Comparison of ENCODE assay signal across 14 cellular contexts in genomic region chr10:123958221-123958620, GRCh38.
DNase-seq lines count a peak whose midpoint lies in the region; ATAC-seq and TF ChIP-seq lines count a peak whose summit lies in the region.
"Had no signal": no experiment of that assay in that cellular context is flagged by ENCODE, and none has a peak within 500 bp of the region (broad histone marks: within the 10 kb centered on the region; RNA-seq: fewer than 3 reads in every experiment).

No MANE protein-coding gene starts in this region.

- H3K27me3 ChIP-seq in H7 (ENCODE audit: control insufficient read depth, insufficient read depth, low read length) (no peaks in the 10 kb centered on the region), gastroesophageal sphincter (no peaks in the 10 kb centered on the region), rectal smooth muscle tissue (ENCODE audit: control insufficient read depth, insufficient read depth, low read length) (no peaks in the 10 kb centered on the region)

- H3K27ac ChIP-seq in gastroesophageal sphincter (peak overlapping the region; percentile 46 to 89 (median 62)), rectal smooth muscle tissue (ENCODE audit: low read depth, low read length) (peak overlapping the region; percentile 82)

- TF ChIP-seq EP300 in gastroesophageal sphincter (IDR thresholded peaks at IDR 0.05) = no peak

- TF ChIP-seq POLR2A in gastroesophageal sphincter (IDR thresholded peaks at IDR 0.05) = no peak

- no peak overlapping the region for H3K9ac ChIP-seq in rectal smooth muscle tissue (ENCODE audit: low read length)

- DNase-seq in H7 = peak; percentile 1
- peak; percentile 11 for DNase-seq in midbrain (lab: John Stamatoyannopoulos, UW)
- no peak for DNase-seq in activated CD4-positive, alpha-beta T cell treated with anti-CD3 and anti-CD28 coated beads for 4 hours
- no peak for DNase-seq in mucosa of descending colon
- no peak for DNase-seq in activated T-cell treated with anti-CD3 and anti-CD28 coated beads for 4 hours
- no peak for DNase-seq in COLO829 (ENCODE audit: low spot score)
- DNase-seq: ACHN; C1 segment of cervical spinal cord; CD4-positive, alpha-beta T cell; DMS79; H9 had no signal

- H3K4me1 ChIP-seq in gastroesophageal sphincter = peaks cover 3 to 15% (median 6%) of the 10 kb centered on the region in 3 donors
- H3K4me1 ChIP-seq in rectal smooth muscle tissue (ENCODE audit: control insufficient read depth, insufficient read depth, low read length) = peaks cover 13% of the 10 kb centered on the region
- no peaks in the 10 kb centered on the region for H3K4me1 ChIP-seq in mucosa of descending colon (ENCODE audit: low read depth)

- WGBS in gastroesophageal sphincter (ENCODE audit: low coverage in 1 of 2), 2 donors = 0% methylated on average over 2 of the region's 2 CpGs; no CpG with 5 or more reads in 1 of the 2 donors

- H3K36me3 ChIP-seq in H7 (replicated peaks; ENCODE audit: control insufficient read depth, insufficient read depth, low read length) (no peaks in the 10 kb centered on the region; the same call in 1 of the 2 replicates), gastroesophageal sphincter (no peaks in the 10 kb centered on the region), rectal smooth muscle tissue (ENCODE audit: control insufficient read depth, insufficient read depth, low read length) (no peaks in the 10 kb centered on the region), mucosa of descending colon (ENCODE audit: low read depth) (no peaks in the 10 kb centered on the region)

- TF ChIP-seq CTCF in gastroesophageal sphincter (IDR thresholded peaks at IDR 0.05) (no peak), mucosa of descending colon (IDR thresholded peaks at IDR 0.05) (no peak)

- no peaks in the 10 kb centered on the region for H3K9me3 ChIP-seq in gastroesophageal sphincter
- H3K9me3 ChIP-seq in mucosa of descending colon = no peaks in the 10 kb centered on the region

- H3K4me3 ChIP-seq in H7 (ENCODE audit: insufficient read depth, low read depth, low read length) (no peak overlapping the region), gastroesophageal sphincter (no peak overlapping the region), rectal smooth muscle tissue (ENCODE audit: low read length) (no peak overlapping the region), mucosa of descending colon (no peak overlapping the region)
- H3K4me3 ChIP-seq: GM23338 had no signal

- ATAC-seq in gastroesophageal sphincter (peak; percentile 61), mucosa of descending colon (no peak)
- ATAC-seq: GM23338 had no signal

- intact Hi-C loops in mucosa of descending colon (cut with DNase I, micrococcal nuclease) = no loop called here

Comparison
In these comparisons a context has a peak if more than half of its experiments do, and no peak if none do; other contexts are left out.
1. DNase-seq: peak in H7 (single experiment) and midbrain (single experiment); none in activated CD4-positive, alpha-beta T cell treated with anti-CD3 and anti-CD28 coated beads for 4 hours (0 of 2), mucosa of descending colon (0 of 3), activated T-cell treated with anti-CD3 and anti-CD28 coated beads for 4 hours (single experiment) and COLO829 (single experiment).